35 cellular contexts compared by ENCODE assay signal in the genomic region with DNA sequence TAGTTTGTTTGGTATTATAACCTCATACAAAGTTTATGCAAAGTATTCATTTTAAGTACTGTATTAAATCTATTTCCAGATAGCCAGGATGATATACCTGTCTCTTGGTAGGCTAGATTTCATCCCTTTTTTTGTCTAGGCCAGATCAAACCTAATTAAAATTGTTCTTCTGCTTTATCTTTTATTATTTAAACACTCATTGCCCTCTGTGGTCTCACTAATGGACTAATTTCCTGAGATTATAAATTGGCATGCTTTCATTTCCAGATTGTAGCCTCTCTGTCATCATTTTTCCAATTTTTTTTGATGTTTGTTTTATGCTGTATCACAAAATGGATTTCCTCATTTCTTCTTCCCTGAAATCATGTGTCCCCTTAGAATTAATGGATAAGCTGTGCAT.
"Had no signal": no experiment of that assay in that cellular context is flagged by ENCODE, and none has a peak within 500 bp of the region (broad histone marks: within the 10 kb centered on the region; RNA-seq: fewer than 3 reads in every experiment).

No MANE protein-coding gene starts in this region.

- H3K9me3 ChIP-seq: MG63 had no signal

- H3K4me2 ChIP-seq: KMS-11 had no signal

- H3K27ac ChIP-seq: KMS-11 had no signal

- H3K4me3 ChIP-seq: MG63 had no signal

- DNase-seq: Karpas-422, Kasumi-1, KBM-7, KG1, MG63, MM.1S, MV-4-11, NCI-H1048, NCI-H1092, NCI-H1092 treated with DMSO at 0.1 percent for 48 hours, NCI-H1417, NCI-H1417 treated with DMSO at 0.1 percent for 48 hours, NCI-H1436, NCI-H1436 treated with DMSO at 0.1 percent for 48 hours, NCI-H146, NCI-H1694, NCI-H1694 treated with DMSO at 0.1 percent for 48 hours, NCI-H187, NCI-H187 treated with DMSO at 0.1 percent for 48 hours, NCI-H1930, NCI-H2029, NCI-H2029 treated with DMSO at 0.1 percent for 48 hours, NCI-H2081, NCI-H2081 treated with DMSO at 0.1 percent for 48 hours, NCI-H2107, NCI-H2171, NCI-H2171 treated with DMSO at 0.1 percent for 48 hours, NCI-H2227 treated with DMSO at 0.1 percent for 48 hours, NCI-H226, NCI-H345, NCI-H446, NCI-H446 treated with DMSO at 0.1 percent for 48 hours, NCI-H510A, NCI-H510A treated with DMSO at 0.1 percent for 48 hours had no signal

- H3K27me3 ChIP-seq: MG63 had no signal

- H3K9ac ChIP-seq: KMS-11 had no signal
